Comparison of ENCODE assay signal across 29 cellular contexts in the genomic region with DNA sequence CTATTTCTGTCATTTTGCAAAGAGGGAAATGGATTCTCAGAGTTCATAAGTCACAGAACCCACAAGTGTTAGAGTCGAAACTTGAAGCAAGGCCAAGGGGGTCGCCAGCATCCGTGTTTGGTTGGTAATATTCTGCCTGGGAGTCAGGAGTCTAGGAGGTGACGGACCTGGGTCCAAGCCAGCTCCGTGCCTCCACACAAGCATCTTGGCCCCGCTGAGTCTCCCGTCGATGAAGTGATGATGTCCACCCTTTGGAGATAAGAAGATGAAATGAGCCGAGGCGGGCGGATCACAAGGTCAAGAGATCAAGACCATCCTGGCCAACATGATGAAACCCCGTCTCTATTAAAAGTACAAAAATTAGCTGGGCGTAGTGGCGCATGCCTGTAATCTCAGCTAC.
"Had no signal": no experiment of that assay in that cellular context is flagged by ENCODE, and none has a peak within 500 bp of the region (broad histone marks: within the 10 kb centered on the region; RNA-seq: fewer than 3 reads in every experiment).

No MANE protein-coding gene starts in this region.

- H3K4me3 Mint-ChIP-seq: immature natural killer cell; naive thymus-derived CD8-positive, alpha-beta T cell; nephron; neural crest cell; stimulated activated effector memory CD8-positive, alpha-beta T cell treated with anti-CD3 and anti-CD28 coated beads, Interleukin-12 subunit alpha, Interleukin-12 subunit beta, amount 100 ng/mL, for 72 hours; stimulated activated naive CD8-positive, alpha-beta T cell treated with anti-CD3 and anti-CD28 coated beads, Interleukin-15, Interleukin-2, amounts not matched to agents 100 ng/mL and 50 ng/mL, for 24 hours had no signal

- H3K36me3 ChIP-seq: left lung, lower lobe of right lung, neutrophil, ovary, prostate gland, spleen, suprapubic skin, thoracic aorta, tibial artery, uterus had no signal

- H3K4me1 Mint-ChIP-seq: neural crest cell; stimulated activated effector memory CD8-positive, alpha-beta T cell treated with anti-CD3 and anti-CD28 coated beads, Interleukin-12 subunit alpha, Interleukin-12 subunit beta, amount 100 ng/mL, for 72 hours had no signal

- ATAC-seq: left colon; left lung; lower lobe of right lung; naive thymus-derived CD8-positive, alpha-beta T cell; right cardiac atrium; sciatic nerve; stimulated activated effector memory CD8-positive, alpha-beta T cell treated with anti-CD3 and anti-CD28 coated beads, Interleukin-12 subunit alpha, Interleukin-12 subunit beta, amount 100 ng/mL, for 72 hours had no signal

- H3K27ac Mint-ChIP-seq: immature natural killer cell; naive thymus-derived CD8-positive, alpha-beta T cell; nephron; stimulated activated effector memory CD8-positive, alpha-beta T cell treated with anti-CD3 and anti-CD28 coated beads, Interleukin-12 subunit alpha, Interleukin-12 subunit beta, amount 100 ng/mL, for 72 hours; stimulated activated naive CD8-positive, alpha-beta T cell treated with anti-CD3 and anti-CD28 coated beads, Interleukin-15, Interleukin-2, amounts not matched to agents 100 ng/mL and 50 ng/mL, for 24 hours had no signal

- H3K36me3 Mint-ChIP-seq: immature natural killer cell; naive thymus-derived CD8-positive, alpha-beta T cell; stimulated activated effector memory CD8-positive, alpha-beta T cell treated with anti-CD3 and anti-CD28 coated beads, Interleukin-12 subunit alpha, Interleukin-12 subunit beta, amount 100 ng/mL, for 72 hours had no signal

- H3K9me3 Mint-ChIP-seq: immature natural killer cell; naive thymus-derived CD8-positive, alpha-beta T cell; neural crest cell; stimulated activated effector memory CD8-positive, alpha-beta T cell treated with anti-CD3 and anti-CD28 coated beads, Interleukin-12 subunit alpha, Interleukin-12 subunit beta, amount 100 ng/mL, for 72 hours; stimulated activated naive CD8-positive, alpha-beta T cell treated with anti-CD3 and anti-CD28 coated beads, Interleukin-15, Interleukin-2, amounts not matched to agents 100 ng/mL and 50 ng/mL, for 24 hours had no signal

- H3K27me3 ChIP-seq: ovary, tibial artery, uterus had no signal

- DNase-seq: hypothalamus; immature natural killer cell; kidney; left colon; lower lobe of right lung; mammary epithelial cell; mesenchymal stem cell; naive thymus-derived CD8-positive, alpha-beta T cell; occipital lobe; retina; small intestine; spleen; stimulated activated CD4-positive, alpha-beta T cell treated with anti-CD3 and anti-CD28 coated beads, Interleukin-4, amount 100 ng/mL, for 24 hours; stimulated activated naive CD4-positive, alpha-beta T cell; trophoblast cell; uterus had no signal

- H3K9me3 ChIP-seq: left lung, lower lobe of right lung, neutrophil, ovary, prostate gland, spleen, suprapubic skin, thoracic aorta, tibial artery, uterus had no signal

- H3K27ac ChIP-seq: left lung, lower lobe of right lung, neutrophil, ovary, prostate gland, spleen, suprapubic skin, thoracic aorta, tibial artery, uterus had no signal

- H3K4me1 ChIP-seq: left lung, lower lobe of right lung, spleen, uterus had no signal

- H3K4me3 ChIP-seq: left lung, lower lobe of right lung, ovary, prostate gland, spleen, suprapubic skin, thoracic aorta, tibial artery, uterus had no signal
